20 cellular contexts compared by ENCODE assay signal in the genomic region with DNA sequence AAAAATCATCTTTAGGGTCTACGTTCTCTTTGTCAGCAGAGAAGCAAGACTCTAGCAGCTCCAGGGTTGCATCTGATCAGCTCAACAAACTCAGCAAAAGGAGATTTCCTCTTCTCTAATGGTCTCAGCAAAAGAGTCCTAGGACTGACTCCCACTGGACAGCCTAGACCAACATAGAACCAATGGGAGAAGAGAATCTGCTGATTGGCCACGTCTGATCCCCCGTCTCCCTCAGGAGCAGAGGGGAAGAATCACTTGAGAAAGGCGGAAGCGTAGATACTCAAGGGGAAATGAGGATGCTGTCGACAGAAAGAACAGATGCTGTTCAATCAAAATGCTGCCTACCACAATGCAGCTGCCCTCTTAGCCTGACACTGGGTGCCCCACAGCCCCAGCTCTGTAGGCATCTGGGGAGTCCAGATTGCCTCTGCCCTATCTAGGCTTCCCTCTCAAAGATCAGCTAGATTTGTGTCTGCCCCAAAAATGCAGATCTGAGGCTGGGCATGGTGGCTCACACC. TPM values are rescaled to one million over a fixed set of nuclear protein-coding genes. Genes with fewer than 3 reads are reported as not detected.
"Had no signal": no experiment of that assay in that cellular context is flagged by ENCODE, and none has a peak within 500 bp of the region (broad histone marks: within the 10 kb centered on the region; RNA-seq: fewer than 3 reads in every experiment).

No MANE protein-coding gene starts in this region.

- H3K4me1 ChIP-seq: adrenal gland, uterus had no signal

- H3K27ac ChIP-seq: adrenal gland, esophagus muscularis mucosa, left ventricle myocardium inferior, skin epidermis, uterus, WERI-Rb-1 had no signal

- H3K4me3 Mint-ChIP-seq: immature natural killer cell; nephron progenitor cell; stimulated activated naive CD8-positive, alpha-beta T cell treated with anti-CD3 and anti-CD28 coated beads, Interleukin-15, Interleukin-2, amounts not matched to agents 100 ng/mL and 50 ng/mL, for 24 hours had no signal

- H3K4me1 Mint-ChIP-seq: immature natural killer cell had no signal

- H3K4me3 ChIP-seq: adrenal gland, esophagus muscularis mucosa, left ventricle myocardium inferior, skin epidermis, tibial nerve, uterus had no signal

- H3K9me3 ChIP-seq: adrenal gland, esophagus muscularis mucosa, left ventricle myocardium inferior, tibial nerve, uterus had no signal

- H3K27ac Mint-ChIP-seq: immature natural killer cell; nephron progenitor cell; progenitor cell of endocrine pancreas; stimulated activated naive CD8-positive, alpha-beta T cell treated with anti-CD3 and anti-CD28 coated beads, Interleukin-15, Interleukin-2, amounts not matched to agents 100 ng/mL and 50 ng/mL, for 24 hours had no signal

- H3K36me3 ChIP-seq: adrenal gland, esophagus muscularis mucosa, left ventricle myocardium inferior, tibial nerve, uterus, WERI-Rb-1 had no signal

- DNase-seq: activated CD4-positive, alpha-beta T cell treated with anti-CD3 and anti-CD28 coated beads, Interleukin-2, amount 50 U/mL, for 4 hours; activated gamma-delta T cell treated with Interleukin-2 at 50 U/mL for 16 hours; adrenal gland; effector memory CD4-positive, alpha-beta T cell; immature natural killer cell; kidney glomerular epithelial cell; left ventricle myocardium inferior; mammary epithelial cell; midbrain; nephron progenitor cell; uterus; WERI-Rb-1 had no signal

- H3K27me3 ChIP-seq: adrenal gland, tibial nerve, uterus had no signal

- FAIRE-seq: endothelial cell of umbilical vein had no signal

- H3K36me3 Mint-ChIP-seq: activated naive CD4-positive, alpha-beta T cell treated with anti-CD3 and anti-CD28 coated beads, Interleukin-2, amount 50 U/mL, for 72 hours; immature natural killer cell had no signal

- ATAC-seq: activated naive CD4-positive, alpha-beta T cell treated with anti-CD3 and anti-CD28 coated beads, Interleukin-2, amount 50 U/mL, for 72 hours had no signal

- H3K9me3 Mint-ChIP-seq: activated naive CD4-positive, alpha-beta T cell treated with anti-CD3 and anti-CD28 coated beads, Interleukin-2, amount 50 U/mL, for 72 hours; immature natural killer cell; nephron progenitor cell; stimulated activated naive CD8-positive, alpha-beta T cell treated with anti-CD3 and anti-CD28 coated beads, Interleukin-15, Interleukin-2, amounts not matched to agents 100 ng/mL and 50 ng/mL, for 24 hours had no signal

RNA-seq across cellular contexts. Expression of a gene that starts 31.5 kb away (rescaled TPM):
- total RNA-seq: activated CD8-positive, alpha-beta memory T cell treated with anti-CD3 and anti-CD28 coated beads for 36 hours; activated naive CD4-positive, alpha-beta T cell treated with anti-CD3 and anti-CD28 coated beads, Interleukin-2, amount 50 U/mL, for 72 hours had no signal
- polyA plus RNA-seq: immature natural killer cell had no signal
